In genomic region chr10:68154211-68154497, GRCh38 we compare ENCODE assay signal across 9 cellular contexts. TPM values are rescaled to one million over a fixed set of nuclear protein-coding genes. Genes with fewer than 3 reads are reported as not detected.
A peak's percentile ranks its signal among the peaks of the same experiment; 100 is the strongest.
DNase-seq lines count a peak whose midpoint lies in the region; ATAC-seq and TF ChIP-seq lines count a peak whose summit lies in the region.
"Had no signal": no experiment of that assay in that cellular context is flagged by ENCODE, and none has a peak within 500 bp of the region (broad histone marks: within the 10 kb centered on the region; RNA-seq: fewer than 3 reads in every experiment).

No MANE protein-coding gene starts in this region.

- no peak overlapping the region for H3K27ac Mint-ChIP-seq in stimulated activated naive CD8-positive, alpha-beta T cell treated with anti-CD3 and anti-CD28 coated beads, Interleukin-15, amount 100 ng/mL, for 72 hours

- H3K4me1 Mint-ChIP-seq in stimulated activated naive CD8-positive, alpha-beta T cell treated with anti-CD3 and anti-CD28 coated beads, Interleukin-15, amount 100 ng/mL, for 72 hours: no peaks in the 10 kb centered on the region

- H2AFZ ChIP-seq in osteoblast (ENCODE audit: low read length): no peak overlapping the region

- no peak for TF ChIP-seq CTCF in osteoblast (IDR thresholded peaks at IDR 0.05; ENCODE audit: extremely low read depth, low read depth, low read length)

- CTCF ChIA-PET in HEK293T (lab: Yijun Ruan, JAX): interaction anchor here (0.6 to 2.3 kb wide), 4 partner anchors 71 to 366 kb away, joined by 3 to 12 read pairs (median 4); no protein-coding TSS in a partner anchor

- peak overlapping the region; percentile 1 for H3K4me3 ChIP-seq in osteoblast (ENCODE audit: insufficient read depth, low read length)

- H4K20me1 ChIP-seq in osteoblast (ENCODE audit: insufficient read depth, low read length): no peaks in the 10 kb centered on the region

- peak overlapping the region; percentile 97 for H3K27ac ChIP-seq in osteoblast (ENCODE audit: low read depth, low read length)

- POLR2A ChIA-PET in HEK293T (lab: Yijun Ruan, JAX): no interaction called here

- no peaks in the 10 kb centered on the region for H3K9me3 Mint-ChIP-seq in stimulated activated naive CD8-positive, alpha-beta T cell treated with anti-CD3 and anti-CD28 coated beads, Interleukin-15, amount 100 ng/mL, for 72 hours

- no peaks in the 10 kb centered on the region for H3K9me3 ChIP-seq in osteoblast (ENCODE audit: low read depth, low read length)

- ATAC-seq in stimulated activated naive CD8-positive, alpha-beta T cell treated with anti-CD3 and anti-CD28 coated beads, Interleukin-15, amount 100 ng/mL, for 72 hours: no peak
- no peak for ATAC-seq in GM19035 (IDR thresholded peaks at IDR 0.05; ENCODE audit: unreplicated experiment)

- peak overlapping the region; percentile 43 for H3K4me2 ChIP-seq in osteoblast (ENCODE audit: insufficient read depth, low read length)

- peaks cover 8% of the 10 kb centered on the region for H3K27me3 Mint-ChIP-seq in stimulated activated naive CD8-positive, alpha-beta T cell treated with anti-CD3 and anti-CD28 coated beads, Interleukin-15, amount 100 ng/mL, for 72 hours

- peak; percentile 61 for DNase-seq in DMS 273 treated with DMSO at 0.1 percent for 48 hours (lab: John Stamatoyannopoulos, UW)
- peak; percentile 29 for DNase-seq in NCI-H2171 (lab: John Stamatoyannopoulos, UW)
- DNase-seq in fibroblast of peridontal ligament (ENCODE audit: extremely low read depth): peak; percentile 80
- no peak for DNase-seq in osteoblast (ENCODE audit: insufficient read length, low spot score, missing footprints)
- DNase-seq in GF-D8 (lab: John Stamatoyannopoulos, UW): no peak
- no peak for DNase-seq in stimulated activated naive CD8-positive, alpha-beta T cell treated with anti-CD3 and anti-CD28 coated beads, Interleukin-15, amount 100 ng/mL, for 72 hours
- DNase-seq in HEK293T (ENCODE audit: extremely low spot score): no peak
- DNase-seq: effector memory CD4-positive, alpha-beta T cell had no signal

- H3K4me1 ChIP-seq in osteoblast (ENCODE audit: insufficient read depth, low read length): peaks cover 34% of the 10 kb centered on the region

- peaks cover 59% of the 10 kb centered on the region for H3K36me3 ChIP-seq in osteoblast (ENCODE audit: insufficient read depth, low read length)

- H3K79me2 ChIP-seq in osteoblast (ENCODE audit: insufficient read depth, low read length): no peaks in the 10 kb centered on the region

- no peak overlapping the region for H3K4me3 Mint-ChIP-seq in stimulated activated naive CD8-positive, alpha-beta T cell treated with anti-CD3 and anti-CD28 coated beads, Interleukin-15, amount 100 ng/mL, for 72 hours

- no peaks in the 10 kb centered on the region for H3K27me3 ChIP-seq in osteoblast (ENCODE audit: insufficient read depth, low read length)

TF ChIP-seq in HEK293T, 16 proteins besides CTCF, POLR2A, EP300 and RAD21:
- TF ChIP-seq CTBP1 (IDR thresholded peaks at IDR 0.05; ENCODE audit: borderline replicate concordance) (no peak), BHLHE40 (IDR thresholded peaks at IDR 0.05; ENCODE audit: borderline replicate concordance) (no peak), ELF4 (IDR thresholded peaks at IDR 0.05) (no peak), FOXM1 (IDR thresholded peaks at IDR 0.05; ENCODE audit: borderline replicate concordance) (no peak), ARNT (IDR thresholded peaks at IDR 0.05) (no peak), NFRKB (IDR thresholded peaks at IDR 0.05) (no peak), HDGF (IDR thresholded peaks at IDR 0.05; ENCODE audit: borderline replicate concordance) (no peak), ZNF384 (IDR thresholded peaks at IDR 0.05) (no peak), SP1 (IDR thresholded peaks at IDR 0.05) (no peak), L3MBTL2 (conservative IDR thresholded peaks at IDR 0.05) (no peak), FOXK2 (IDR thresholded peaks at IDR 0.05) (no peak), TARDBP (IDR thresholded peaks at IDR 0.05) (no peak), LEF1 (IDR thresholded peaks at IDR 0.05; ENCODE audit: borderline replicate concordance) (no peak), SUZ12 (IDR thresholded peaks at IDR 0.05) (no peak), FOXA1 (IDR thresholded peaks at IDR 0.05) (no peak)
- TF ChIP-seq, protein P1, sequence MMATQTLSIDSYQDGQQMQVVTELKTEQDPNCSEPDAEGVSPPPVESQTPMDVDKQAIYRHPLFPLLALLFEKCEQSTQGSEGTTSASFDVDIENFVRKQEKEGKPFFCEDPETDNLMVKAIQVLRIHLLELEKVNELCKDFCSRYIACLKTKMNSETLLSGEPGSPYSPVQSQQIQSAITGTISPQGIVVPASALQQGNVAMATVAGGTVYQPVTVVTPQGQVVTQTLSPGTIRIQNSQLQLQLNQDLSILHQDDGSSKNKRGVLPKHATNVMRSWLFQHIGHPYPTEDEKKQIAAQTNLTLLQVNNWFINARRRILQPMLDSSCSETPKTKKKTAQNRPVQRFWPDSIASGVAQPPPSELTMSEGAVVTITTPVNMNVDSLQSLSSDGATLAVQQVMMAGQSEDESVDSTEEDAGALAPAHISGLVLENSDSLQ (IDR thresholded peaks at IDR 0.05): no peak

RNA-seq across cellular contexts. Expression of gene MYPN, which starts 44.9 kb away (rescaled TPM):
- total RNA-seq in osteoblast: 1.5 and 1.8 TPM in 2 replicates

Comparison
In these comparisons a context has a peak if more than half of its experiments do, and no peak if none do; other contexts are left out.
1. DNase-seq: peak in DMS 273 treated with DMSO at 0.1 percent for 48 hours (single experiment), NCI-H2171 (single experiment) and fibroblast of peridontal ligament (single experiment); none in osteoblast (single experiment), GF-D8 (single experiment), stimulated activated naive CD8-positive, alpha-beta T cell treated with anti-CD3 and anti-CD28 coated beads, Interleukin-15, amount 100 ng/mL, for 72 hours (0 of 2) and HEK293T (single experiment).